ENCODE assay signal across 30 cellular contexts in the genomic region with DNA sequence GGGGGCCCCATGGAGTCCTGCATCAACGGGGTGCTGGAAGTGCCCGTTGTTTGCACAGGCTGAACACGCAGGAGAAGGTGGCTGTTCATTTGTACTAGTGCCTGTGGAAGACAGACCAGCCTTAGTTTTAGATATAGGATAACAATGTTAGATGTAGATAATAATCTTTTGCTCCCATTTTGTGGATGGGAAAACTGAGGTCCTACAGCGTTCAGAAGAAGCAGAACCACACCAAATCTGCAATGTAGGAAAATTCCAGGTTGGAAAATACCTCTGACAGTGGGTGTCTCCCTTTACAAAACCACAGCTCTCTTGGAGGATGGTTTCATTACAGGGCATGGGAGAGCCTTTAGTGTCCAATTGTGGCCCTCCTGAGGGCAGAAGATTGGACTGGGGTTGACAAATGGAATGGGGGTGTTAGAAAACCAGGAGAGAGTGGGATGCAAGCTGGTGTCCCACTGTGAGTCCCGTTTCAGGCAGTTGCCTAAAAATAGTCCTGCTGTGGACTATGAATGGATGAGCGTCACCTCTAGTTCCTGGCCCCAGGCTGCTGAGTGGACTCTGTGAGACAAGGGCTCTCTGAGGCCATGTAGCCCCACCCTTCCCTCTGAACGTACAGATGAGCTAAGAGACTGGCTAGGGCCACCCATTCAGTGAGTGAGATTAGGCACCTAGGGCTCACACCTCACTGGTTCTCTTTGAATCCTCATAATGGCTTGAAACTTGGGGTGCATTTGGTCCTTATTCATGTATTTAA.
"Had no signal": no experiment of that assay in that cellular context is flagged by ENCODE, and none has a peak within 500 bp of the region (broad histone marks: within the 10 kb centered on the region; RNA-seq: fewer than 3 reads in every experiment).

No MANE protein-coding gene starts in this region.

- H3K27ac Mint-ChIP-seq: activated naive CD8-positive, alpha-beta T cell treated with anti-CD3 and anti-CD28 coated beads for 36 hours; immature natural killer cell; mesothelial cell of epicardium; naive thymus-derived CD4-positive, alpha-beta T cell had no signal

- DNase-seq: activated CD4-positive, alpha-beta T cell treated with anti-CD3 and anti-CD28 coated beads for 48 hours; activated CD4-positive, alpha-beta T cell treated with anti-CD3 and anti-CD28 coated beads, Interleukin-2, amount 50 U/mL, for 48 hours; activated CD8-positive, alpha-beta memory T cell treated with anti-CD3 and anti-CD28 coated beads for 24 hours; activated effector memory CD4-positive, alpha-beta T cell treated with Interleukin-2 at 50 U/mL for 16 hours; activated naive CD4-positive, alpha-beta T cell treated with Interleukin-2 at 50 U/mL for 16 hours; activated naive CD8-positive, alpha-beta T cell treated with anti-CD3 and anti-CD28 coated beads for 36 hours; adrenal gland; aorta; body of pancreas; dorsolateral prefrontal cortex; effector memory CD4-positive, alpha-beta T cell; foreskin fibroblast; head of caudate nucleus; hippocampal formation; immature natural killer cell; kidney; left colon; naive thymus-derived CD4-positive, alpha-beta T cell; posterior cingulate gyrus; right cardiac atrium; spleen; stimulated activated naive CD4-positive, alpha-beta T cell treated with Interleukin-2 at 50 U/mL for 16 hours; transverse colon; uterus had no signal

- H3K27me3 ChIP-seq: body of pancreas, cardiac muscle cell, uterus had no signal

- H3K4me1 Mint-ChIP-seq: activated naive CD8-positive, alpha-beta T cell treated with anti-CD3 and anti-CD28 coated beads for 36 hours; immature natural killer cell; naive thymus-derived CD4-positive, alpha-beta T cell had no signal

- H3K9me3 ChIP-seq: adrenal gland, body of pancreas, spleen, transverse colon, uterus had no signal

- H3K27ac ChIP-seq: adrenal gland, body of pancreas, cardiac muscle cell, coronary artery, dorsolateral prefrontal cortex, spleen, transverse colon, uterus, VCaP had no signal

- H3K36me3 ChIP-seq: adrenal gland, cardiac muscle cell, spleen, transverse colon, uterus had no signal

- H3K4me3 ChIP-seq: adrenal gland, body of pancreas, cardiac muscle cell, coronary artery, dorsolateral prefrontal cortex, spleen, transverse colon, uterus had no signal

- ATAC-seq: activated CD4-positive, CD25-positive, alpha-beta regulatory T cell treated with anti-CD3 and anti-CD28 coated beads, Interleukin-2, amount 50 U/mL, for 24 hours; body of pancreas; esophagus mucosa; left colon; naive thymus-derived CD4-positive, alpha-beta T cell; right cardiac atrium had no signal

- H3K4me3 Mint-ChIP-seq: activated naive CD8-positive, alpha-beta T cell treated with anti-CD3 and anti-CD28 coated beads for 36 hours; immature natural killer cell; mesothelial cell of epicardium; naive thymus-derived CD4-positive, alpha-beta T cell had no signal

- H3K9me3 Mint-ChIP-seq: activated naive CD8-positive, alpha-beta T cell treated with anti-CD3 and anti-CD28 coated beads for 36 hours; mesothelial cell of epicardium had no signal

- H3K4me1 ChIP-seq: adrenal gland, body of pancreas, spleen, transverse colon, uterus had no signal

- H3K36me3 Mint-ChIP-seq: activated naive CD8-positive, alpha-beta T cell treated with anti-CD3 and anti-CD28 coated beads for 36 hours; immature natural killer cell; mesothelial cell of epicardium; naive thymus-derived CD4-positive, alpha-beta T cell had no signal
